In genomic region chr2:111166115-111166514, GRCh38 we compare ENCODE assay signal across 29 cellular contexts.
"Had no signal": no experiment of that assay in that cellular context is flagged by ENCODE, and none has a peak within 500 bp of the region (broad histone marks: within the 10 kb centered on the region; RNA-seq: fewer than 3 reads in every experiment).

No MANE protein-coding gene starts in this region.

- H3K4me3 Mint-ChIP-seq: naive thymus-derived CD4-positive, alpha-beta T cell; nephron; neural progenitor cell; stimulated activated memory B cell treated with anti-CD40 and anti-IgM and Interleukin-4, amounts not matched to agents 10 μg/mL and 1 μg/mL and 100 μg/mL, for 72 hours had no signal

- H3K9me3 ChIP-seq: gastrocnemius medialis, heart left ventricle, left lung, ovary, psoas muscle, spleen, testis, tibial artery, upper lobe of left lung, uterus had no signal

- H2AFZ ChIP-seq: hepatocyte, neural progenitor cell had no signal

- H3K27ac Mint-ChIP-seq: nephron; neural progenitor cell; stimulated activated memory B cell treated with anti-CD40 and anti-IgM and Interleukin-4, amounts not matched to agents 10 μg/mL and 1 μg/mL and 100 μg/mL, for 72 hours had no signal

- H3K27me3 Mint-ChIP-seq: stimulated activated memory B cell treated with anti-CD40 and anti-IgM and Interleukin-4, amounts not matched to agents 10 μg/mL and 1 μg/mL and 100 μg/mL, for 72 hours had no signal

- H3K36me3 ChIP-seq: ovary, uterus had no signal

- DNase-seq: dorsolateral prefrontal cortex; effector CD4-positive, alpha-beta T cell; foreskin fibroblast; gastrocnemius medialis; heart left ventricle; left cardiac atrium; left lung; mesendoderm; midbrain; naive thymus-derived CD4-positive, alpha-beta T cell; nucleus accumbens; ovary; posterior cingulate gyrus; psoas muscle; right cardiac atrium; spleen; stimulated activated CD4-positive, alpha-beta T cell treated with anti-CD3 and anti-CD28 coated beads, Interleukin-4, amount 100 ng/mL, for 4 hours; stimulated activated naive CD8-positive, alpha-beta T cell treated with anti-CD3 and anti-CD28 coated beads, Interleukin-15, Interleukin-2, amounts not matched to agents 100 U/mL and 50 U/mL, for 24 hours; substantia nigra; testis; tibial artery; uterus had no signal

- FAIRE-seq: colon had no signal

- H3K4me3 ChIP-seq: dorsolateral prefrontal cortex, gastrocnemius medialis, heart left ventricle, hepatocyte, left lung, neural progenitor cell, ovary, psoas muscle, skin epidermis, spleen, testis, tibial artery, upper lobe of left lung, uterus had no signal

- H3K9ac ChIP-seq: neural progenitor cell had no signal

- H3K4me1 ChIP-seq: testis, uterus had no signal

- H3K9me3 Mint-ChIP-seq: naive thymus-derived CD4-positive, alpha-beta T cell; nephron; neural progenitor cell; stimulated activated memory B cell treated with anti-CD40 and anti-IgM and Interleukin-4, amounts not matched to agents 10 μg/mL and 1 μg/mL and 100 μg/mL, for 72 hours had no signal

- H3K27ac ChIP-seq: dorsolateral prefrontal cortex, gastrocnemius medialis, hepatocyte, left lung, neural progenitor cell, ovary, psoas muscle, skin epidermis, spleen, testis, tibial artery, upper lobe of left lung, uterus had no signal

- H3K4me2 ChIP-seq: hepatocyte, neural progenitor cell had no signal

- H3K27me3 ChIP-seq: dorsolateral prefrontal cortex, gastrocnemius medialis, heart left ventricle, hepatocyte, left lung, neural progenitor cell, ovary, spleen, testis, tibial artery, upper lobe of left lung, uterus had no signal

- ATAC-seq: gastrocnemius medialis; heart left ventricle; left cardiac atrium; left lung; naive thymus-derived CD4-positive, alpha-beta T cell; psoas muscle; right cardiac atrium; stimulated activated memory B cell treated with anti-CD40 and anti-IgM and Interleukin-4, amounts not matched to agents 10 μg/mL and 1 μg/mL and 100 μg/mL, for 72 hours; stimulated activated naive CD8-positive, alpha-beta T cell treated with anti-CD3 and anti-CD28 coated beads, Interleukin-15, Interleukin-2, amounts not matched to agents 100 U/mL and 50 U/mL, for 24 hours had no signal
